In genomic region chr7:39609084-39609461, GRCh38 we compare ENCODE assay signal across 9 cellular contexts. TPM values are rescaled to one million over a fixed set of nuclear protein-coding genes. Genes with fewer than 3 reads are reported as not detected.
DNase-seq lines count a peak whose midpoint lies in the region; ATAC-seq and TF ChIP-seq lines count a peak whose summit lies in the region.
"Had no signal": no experiment of that assay in that cellular context is flagged by ENCODE, and none has a peak within 500 bp of the region (broad histone marks: within the 10 kb centered on the region; RNA-seq: fewer than 3 reads in every experiment).

No MANE protein-coding gene starts in this region.

- TF ChIP-seq CTCF in fibroblast of villous mesenchyme (IDR thresholded peaks at IDR 0.05; ENCODE audit: insufficient read depth, low read depth, low read length) = no peak
- TF ChIP-seq CTCF in psoas muscle (IDR thresholded peaks at IDR 0.05) = no peak

- no peaks in the 10 kb centered on the region for H3K4me1 ChIP-seq in psoas muscle

- intact Hi-C loops in psoas muscle (cut with DNase I) = no loop called here

- peak overlapping the region; percentile 61 for H3K27ac ChIP-seq in psoas muscle

- H3K9me3 ChIP-seq in psoas muscle = no peaks in the 10 kb centered on the region

- H3K4me3 ChIP-seq in fibroblast of villous mesenchyme (ENCODE audit: low read depth, low read length) = no peak overlapping the region
- peak overlapping the region; percentile 54 for H3K4me3 ChIP-seq in psoas muscle

- DNase-seq in Daoy (ENCODE audit: low read depth) = peak; percentile 42
- DNase-seq in fibroblast of villous mesenchyme (ENCODE audit: low read depth) = peak; percentile 51
- peak in 1 of 2 donors; percentile 28 for DNase-seq in psoas muscle
- DNase-seq in NCI-H2171 treated with DMSO at 0.1 percent for 48 hours (lab: John Stamatoyannopoulos, UW) = no peak
- no peak for DNase-seq in stimulated activated naive CD4-positive, alpha-beta T cell treated with Interleukin-2 at 50 U/mL for 16 hours (lab: John Stamatoyannopoulos, UW)
- no peak for DNase-seq in activated CD4-positive, alpha-beta T cell treated with anti-CD3 and anti-CD28 coated beads, Interleukin-2, amount 50 U/mL, for 48 hours
- DNase-seq: NCI-H2081 had no signal

- H3K27me3 ChIP-seq in psoas muscle (ENCODE audit: insufficient read depth in 3 of 3, low read length in 2 of 3) = peaks cover 0 to 16% (median 4%) of the 10 kb centered on the region in 3 donors

- ATAC-seq in SK-N-SH treated with all-trans-retinoic acid at 6 μM for 48 hours = peak; percentile 76
- ATAC-seq in psoas muscle = peak; percentile 25 to 54 (median 41)
- no peak for ATAC-seq in GM19035 (IDR thresholded peaks at IDR 0.05; ENCODE audit: unreplicated experiment)

- 69 to 83% (median 81%) methylated on average over 1 of the region's 1 CpG for WGBS in psoas muscle, 3 donors

- no peaks in the 10 kb centered on the region for H3K36me3 ChIP-seq in psoas muscle (ENCODE audit: insufficient read depth in 1 of 2, low read depth in 1 of 2)

TF ChIP-seq in SK-N-SH treated with all-trans-retinoic acid at 6 μM for 48 hours, 23 proteins besides CTCF, POLR2A, EP300 and RAD21:
- TF ChIP-seq TOX (CRISPR knock-in tag; IDR thresholded peaks at IDR 0.05; ENCODE audit: borderline replicate concordance) (no peak), ZFP3 (CRISPR knock-in tag; IDR thresholded peaks at IDR 0.05) (no peak), ZNF565 (CRISPR knock-in tag; conservative IDR thresholded peaks at IDR 0.05; ENCODE audit: low read depth) (no peak), ARNTL (CRISPR knock-in tag; IDR thresholded peaks at IDR 0.05; ENCODE audit: borderline replicate concordance, low read depth) (no peak), ZC3H10 (CRISPR knock-in tag; IDR thresholded peaks at IDR 0.05) (no peak), ISL1 (CRISPR knock-in tag; IDR thresholded peaks at IDR 0.05) (peak; percentile 37; the same call in 1 of the 2 replicates), ZNF8 (CRISPR knock-in tag; IDR thresholded peaks at IDR 0.05) (no peak)

RNA-seq across cellular contexts. Expression of gene RALA, which starts 14.3 kb away (rescaled TPM):
- total RNA-seq in Daoy (2014; rRNA removed; shearing (Covaris generic)) = 12.2 and 15.6 TPM in 2 replicates
- 20.3 and 22.2 TPM in 2 replicates for total RNA-seq in fibroblast of villous mesenchyme
- 10 to 100 TPM; 15.7 to 19.3 (median 17.7) TPM for total RNA-seq in psoas muscle
- 10 to 100 TPM; 15.1 to 33.9 (median 28.7) TPM for polyA plus RNA-seq in psoas muscle

RNA-seq across cellular contexts. Expression of gene YAE1, which starts 42.9 kb away (rescaled TPM):
- 73.8 and 74.5 TPM in 2 replicates for total RNA-seq in Daoy (2014; rRNA removed; shearing (Covaris generic))
- total RNA-seq in fibroblast of villous mesenchyme (29.3 and 56.6 TPM in 2 replicates), psoas muscle (10 to 100 TPM in 2 of 4 donors, 1 to 10 TPM in 2; 7.6 to 15.1 (median 9.9) TPM)
- 10 to 100 TPM; 15.3 to 20.9 (median 17.2) TPM for polyA plus RNA-seq in psoas muscle

Comparison
In these comparisons a context has a peak if more than half of its experiments do, and no peak if none do; other contexts are left out.
1. DNase-seq: peak in Daoy (single experiment) and fibroblast of villous mesenchyme (single experiment); none in NCI-H2171 treated with DMSO at 0.1 percent for 48 hours (single experiment), stimulated activated naive CD4-positive, alpha-beta T cell treated with Interleukin-2 at 50 U/mL for 16 hours (single experiment) and activated CD4-positive, alpha-beta T cell treated with anti-CD3 and anti-CD28 coated beads, Interleukin-2, amount 50 U/mL, for 48 hours (0 of 2).